In genomic region chr1:214846276-214846675, GRCh38 we compare ENCODE assay signal across 29 cellular contexts.
"Had no signal": no experiment of that assay in that cellular context is flagged by ENCODE, and none has a peak within 500 bp of the region (broad histone marks: within the 10 kb centered on the region; RNA-seq: fewer than 3 reads in every experiment).

No MANE protein-coding gene starts in this region.

- H3K4me3 ChIP-seq: adrenal gland, body of pancreas had no signal

- H3K36me3 ChIP-seq: adrenal gland had no signal

- H3K4me1 ChIP-seq: adrenal gland, body of pancreas had no signal

- H3K9me3 ChIP-seq: adrenal gland, body of pancreas had no signal

- DNase-seq: activated B cell treated with CpG ODN at 0.5 μM for 24 hours; activated CD4-positive, alpha-beta memory T cell treated with anti-CD3 and anti-CD28 coated beads for 36 hours; activated CD4-positive, alpha-beta T cell treated with anti-CD3 and anti-CD28 coated beads for 4 hours; activated CD4-positive, alpha-beta T cell treated with anti-CD3 and anti-CD28 coated beads, Interleukin-2, amount 10 ng/mL, durations not matched to agents 24 days and 14 days; activated CD4-positive, alpha-beta T cell treated with anti-CD3 and anti-CD28 coated beads, Interleukin-2, amount 50 U/mL, for 1 hour; activated CD4-positive, alpha-beta T cell treated with anti-CD3 and anti-CD28 coated beads, Interleukin-2, amount 50 U/mL, for 4 hours; activated CD4-positive, CD25-positive, alpha-beta regulatory T cell treated with anti-CD3 and anti-CD28 coated beads, Interleukin-2, amount 50 U/mL, for 72 hours; activated CD8-positive, alpha-beta memory T cell treated with anti-CD3 and anti-CD28 coated beads, Interleukin-2, amount 50 U/mL, for 4 hours; activated CD8-positive, alpha-beta T cell treated with anti-CD3 and anti-CD28 coated beads for 36 hours; activated effector memory CD4-positive, alpha-beta T cell treated with anti-CD3 and anti-CD28 coated beads, Interleukin-2, amount 50 U/mL, for 16 hours; activated gamma-delta T cell treated with Interleukin-2 at 50 U/mL for 16 hours; activated naive CD4-positive, alpha-beta T cell; activated naive CD4-positive, alpha-beta T cell treated with anti-CD3 and anti-CD28 coated beads for 36 hours; activated naive CD4-positive, alpha-beta T cell treated with anti-CD3 and anti-CD28 coated beads, Interleukin-2, amount 50 U/mL, for 16 hours; activated naive CD8-positive, alpha-beta T cell treated with anti-CD3 and anti-CD28 coated beads for 36 hours; activated T-cell treated with anti-CD3 and anti-CD28 coated beads for 4 hours; activated T-cell treated with anti-CD3 and anti-CD28 coated beads, Interleukin-2, amount 50 U/mL, for 1 hour; activated T-cell treated with anti-CD3 and anti-CD28 coated beads, Interleukin-2, amount 50 U/mL, for 4 hours; activated T-cell treated with anti-CD3 and anti-CD28 coated beads, Interleukin-2, amount 50 U/mL, for 72 hours; adrenal gland; amniotic stem cell; aorta; body of pancreas; cerebellar nuclear complex; SW 1271; T-helper 1 cell; T-helper 2 cell; T-helper 9 cell had no signal

- H3K27ac ChIP-seq: adrenal gland, body of pancreas, VCaP had no signal

- H3K27me3 ChIP-seq: adrenal gland, body of pancreas had no signal
